Comparison of ENCODE assay signal across 22 cellular contexts in genomic region chr10:51838506-51838905, GRCh38.
DNase-seq lines count a peak whose midpoint lies in the region; ATAC-seq and TF ChIP-seq lines count a peak whose summit lies in the region.
"Had no signal": no experiment of that assay in that cellular context is flagged by ENCODE, and none has a peak within 500 bp of the region (broad histone marks: within the 10 kb centered on the region; RNA-seq: fewer than 3 reads in every experiment).

No MANE protein-coding gene starts in this region.

- H3K27ac Mint-ChIP-seq in brain (peak overlapping the region in 3 of 5 experiments; percentile 8 to 45 (median 14)), osteocyte (ENCODE audit: unreplicated experiment) (peak overlapping the region; percentile 15)
- H3K27ac Mint-ChIP-seq in activated CD4-positive, alpha-beta memory T cell treated with anti-CD3 and anti-CD28 coated beads, Interleukin-2, amount 10 ng/mL, durations not matched to agents 7 days and 5 days = no peak overlapping the region
- H3K27ac Mint-ChIP-seq: CD8-positive, alpha-beta T cell had no signal

- TF ChIP-seq CTCF in HEK293 (tag by site-specific recombination; IDR thresholded peaks at IDR 0.05) = no peak
- no peak for TF ChIP-seq CTCF in brain (conservative IDR thresholded peaks at IDR 0.05)
- no peak for TF ChIP-seq CTCF in osteocyte (IDR thresholded peaks at IDR 0.05)

- H3K27ac ChIP-seq in HEK293 (ENCODE audit: extremely low read depth, low read depth, low read length) (no peak overlapping the region), iPS-20b (ENCODE audit: low read length) (peak overlapping the region; percentile 14)
- H3K27ac ChIP-seq: HL-60, SJSA1 had no signal

- ATAC-seq in HG03442 (IDR thresholded peaks at IDR 0.05; ENCODE audit: unreplicated experiment) = no peak
- ATAC-seq in GM21528 (IDR thresholded peaks at IDR 0.05; ENCODE audit: low FRiP score, unreplicated experiment) = no peak
- ATAC-seq: CD8-positive, alpha-beta T cell; Right ventricle myocardium inferior had no signal

- H3K9ac ChIP-seq in iPS-20b (ENCODE audit: low read depth, low read length) = peak overlapping the region; percentile 22; the same call in 1 of the 2 replicates

- H3K9me3 ChIP-seq in HEK293 (ENCODE audit: control insufficient read depth, insufficient read depth, low read depth, low read length) (no peaks in the 10 kb centered on the region), iPS-20b (ENCODE audit: insufficient read depth, low read depth, low read length) (peaks cover 9% of the 10 kb centered on the region)
- H3K9me3 ChIP-seq: SJSA1 had no signal

- peaks cover 7% of the 10 kb centered on the region for H3K36me3 Mint-ChIP-seq in brain
- no peaks in the 10 kb centered on the region for H3K36me3 Mint-ChIP-seq in osteocyte (ENCODE audit: unreplicated experiment)
- no peaks in the 10 kb centered on the region for H3K36me3 Mint-ChIP-seq in activated CD4-positive, alpha-beta memory T cell treated with anti-CD3 and anti-CD28 coated beads, Interleukin-2, amount 10 ng/mL, durations not matched to agents 7 days and 5 days (ENCODE audit: low read depth)
- H3K36me3 Mint-ChIP-seq: CD8-positive, alpha-beta T cell had no signal

- POLR2A ChIA-PET in HEK293 (lab: Yijun Ruan, JAX) = no interaction called here
- POLR2A ChIA-PET in activated CD4-positive, alpha-beta memory T cell treated with anti-CD3 and anti-CD28 coated beads, Interleukin-2, amount 10 ng/mL, durations not matched to agents 7 days and 5 days (lab: Charles Lee) = no interaction called here

- peaks cover 4 to 19% (median 7%) of the 10 kb centered on the region in 5 experiments for H3K9me3 Mint-ChIP-seq in brain
- peaks cover 13% of the 10 kb centered on the region for H3K9me3 Mint-ChIP-seq in osteocyte (ENCODE audit: unreplicated experiment)
- no peaks in the 10 kb centered on the region for H3K9me3 Mint-ChIP-seq in activated CD4-positive, alpha-beta memory T cell treated with anti-CD3 and anti-CD28 coated beads, Interleukin-2, amount 10 ng/mL, durations not matched to agents 7 days and 5 days

- no peaks in the 10 kb centered on the region for H3K36me3 ChIP-seq in HEK293 (ENCODE audit: control insufficient read depth in 2 of 2, insufficient read depth in 1 of 2, low read length in 2 of 2)
- H3K36me3 ChIP-seq in iPS-20b (ENCODE audit: insufficient read depth, low read depth, low read length) = no peaks in the 10 kb centered on the region
- H3K36me3 ChIP-seq: SJSA1 had no signal

- CTCF ChIA-PET in HEK293 (lab: Yijun Ruan, JAX) = interaction anchor here (1.3 kb wide), 1 partner anchor 378 kb away, joined by 3 read pairs; no protein-coding TSS in a partner anchor
- CTCF ChIA-PET in activated CD4-positive, alpha-beta memory T cell treated with anti-CD3 and anti-CD28 coated beads, Interleukin-2, amount 10 ng/mL, durations not matched to agents 7 days and 5 days (lab: Charles Lee) = no interaction called here

- H3K4me3 ChIP-seq in HEK293 (ENCODE audit: low read depth, low read length) (no peak overlapping the region), iPS-20b (ENCODE audit: low read length) (peak overlapping the region; percentile 29; the same call in 1 of the 2 replicates)
- H3K4me3 ChIP-seq: SJSA1 had no signal

- DNase-seq in osteocyte (ENCODE audit: extremely low spot score, unreplicated experiment) (no peak), EL (no peak)
- no peak for DNase-seq in activated CD4-positive, alpha-beta memory T cell treated with anti-CD3 and anti-CD28 coated beads, Interleukin-2, amount 10 ng/mL, durations not matched to agents 7 days and 5 days
- DNase-seq: C1 segment of cervical spinal cord; Calu3; CD8-positive, alpha-beta T cell; GF-D8; KG1; NCI-H1105 treated with DMSO at 0.1 percent for 48 hours; NCI-H2081 treated with DMSO at 0.1 percent for 48 hours; NCI-H2171 treated with DMSO at 0.1 percent for 48 hours; NCI-H524 treated with DMSO at 0.1 percent for 48 hours; NCI-H82; OCI-M1 had no signal

- no peaks in the 10 kb centered on the region for H3K27me3 ChIP-seq in iPS-20b (ENCODE audit: insufficient read depth, low read length)
- H3K27me3 ChIP-seq: SJSA1 had no signal

- H3K27me3 Mint-ChIP-seq in brain (no peaks in the 10 kb centered on the region), osteocyte (ENCODE audit: unreplicated experiment) (no peaks in the 10 kb centered on the region)
- no peaks in the 10 kb centered on the region for H3K27me3 Mint-ChIP-seq in activated CD4-positive, alpha-beta memory T cell treated with anti-CD3 and anti-CD28 coated beads, Interleukin-2, amount 10 ng/mL, durations not matched to agents 7 days and 5 days

- peaks cover 17% of the 10 kb centered on the region for H3K4me1 Mint-ChIP-seq in brain
- H3K4me1 Mint-ChIP-seq in osteocyte (ENCODE audit: unreplicated experiment) = peaks cover 18% of the 10 kb centered on the region
- H3K4me1 Mint-ChIP-seq in activated CD4-positive, alpha-beta memory T cell treated with anti-CD3 and anti-CD28 coated beads, Interleukin-2, amount 10 ng/mL, durations not matched to agents 7 days and 5 days = no peaks in the 10 kb centered on the region

- H3K4me1 ChIP-seq in HEK293 (ENCODE audit: control insufficient read depth, insufficient read depth, low read length) (peaks cover 4% of the 10 kb centered on the region; the same call in 1 of the 2 replicates), iPS-20b (ENCODE audit: insufficient read depth, low read length) (peaks cover 24% of the 10 kb centered on the region)
- H3K4me1 ChIP-seq: SJSA1 had no signal

- H3K4me3 Mint-ChIP-seq in brain (no peak overlapping the region), osteocyte (ENCODE audit: unreplicated experiment) (peak overlapping the region; percentile 27)
- no peak overlapping the region for H3K4me3 Mint-ChIP-seq in activated CD4-positive, alpha-beta memory T cell treated with anti-CD3 and anti-CD28 coated beads, Interleukin-2, amount 10 ng/mL, durations not matched to agents 7 days and 5 days
- H3K4me3 Mint-ChIP-seq: CD8-positive, alpha-beta T cell had no signal

TF ChIP-seq in HEK293, 187 proteins besides CTCF, POLR2A, EP300 and RAD21:
- TF ChIP-seq BCL6B (tag by site-specific recombination; IDR thresholded peaks at IDR 0.05) (peak; percentile 23; the same call in 1 of the 2 replicates), ZNF19 (tag by site-specific recombination; IDR thresholded peaks at IDR 0.05; ENCODE audit: low read depth) (no peak)
